In the genomic region with DNA sequence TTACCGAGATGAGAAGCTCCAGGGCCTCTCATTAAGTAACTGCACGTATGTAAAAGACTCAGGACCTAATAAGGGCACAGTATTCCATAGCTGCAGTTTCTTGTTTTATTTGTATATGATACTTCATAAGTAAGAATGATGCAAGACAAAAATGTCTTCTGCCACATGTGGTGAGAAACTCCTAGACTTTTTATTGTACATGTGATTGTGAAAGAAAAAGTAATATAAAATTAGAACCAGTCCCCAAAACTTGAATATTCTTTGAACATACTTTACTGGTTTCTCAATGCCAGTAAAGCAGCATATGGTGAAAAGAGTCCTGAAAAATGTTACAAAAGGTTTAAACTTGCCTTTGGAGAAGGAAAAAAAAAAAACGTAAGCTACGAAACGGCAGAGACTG, we compare ENCODE assay signal across 22 cellular contexts.
"Had no signal": no experiment of that assay in that cellular context is flagged by ENCODE, and none has a peak within 500 bp of the region (broad histone marks: within the 10 kb centered on the region; RNA-seq: fewer than 3 reads in every experiment).

No MANE protein-coding gene starts in this region.

- H3K4me1 Mint-ChIP-seq: activated CD4-positive, alpha-beta T cell treated with anti-CD3 and anti-CD28 coated beads, Interleukin-2, amount 10 ng/mL, durations not matched to agents 24 days and 14 days; activated CD8-positive, alpha-beta memory T cell treated with anti-CD3 and anti-CD28 coated beads, Interleukin-2, amount 10 ng/mL, durations not matched to agents 7 days and 5 days; activated naive CD8-positive, alpha-beta T cell treated with anti-CD3 and anti-CD28 coated beads, Interleukin-2, amount 50 U/mL, for 24 hours; central memory CD8-positive, alpha-beta T cell; stimulated activated memory B cell treated with anti-CD40 and anti-IgM and Interleukin-4, amounts not matched to agents 10 μg/mL and 1 μg/mL and 100 μg/mL, for 72 hours had no signal

- H3K27me3 Mint-ChIP-seq: activated naive CD8-positive, alpha-beta T cell treated with anti-CD3 and anti-CD28 coated beads, Interleukin-2, amount 50 U/mL, for 24 hours; central memory CD8-positive, alpha-beta T cell; natural killer cell treated with Interleukin-12 subunit alpha and Interleukin-12 subunit beta and Interleukin-15 and Interleukin-18, amount 100 ng/mL, for 72 hours; stimulated activated memory B cell treated with anti-CD40 and anti-IgM and Interleukin-4, amounts not matched to agents 10 μg/mL and 1 μg/mL and 100 μg/mL, for 72 hours had no signal

- ATAC-seq: activated CD4-positive, CD25-positive, alpha-beta regulatory T cell treated with anti-CD3 and anti-CD28 coated beads, Interleukin-2, amount 50 U/mL, for 24 hours; activated CD8-positive, alpha-beta memory T cell treated with anti-CD3 and anti-CD28 coated beads, Interleukin-2, amount 10 ng/mL, durations not matched to agents 7 days and 5 days; activated CD8-positive, alpha-beta T cell treated with anti-CD3 and anti-CD28 coated beads for 36 hours; activated naive CD8-positive, alpha-beta T cell treated with anti-CD3 and anti-CD28 coated beads, Interleukin-2, amount 50 U/mL, for 24 hours; natural killer cell treated with Interleukin-12 subunit alpha and Interleukin-12 subunit beta and Interleukin-15 and Interleukin-18, amount 100 ng/mL, for 72 hours; pancreas; right lobe of liver; stimulated activated memory B cell treated with anti-CD40 and anti-IgM and Interleukin-4, amounts not matched to agents 10 μg/mL and 1 μg/mL and 100 μg/mL, for 72 hours had no signal

- H3K36me3 Mint-ChIP-seq: activated CD8-positive, alpha-beta memory T cell treated with anti-CD3 and anti-CD28 coated beads, Interleukin-2, amount 10 ng/mL, durations not matched to agents 7 days and 5 days; natural killer cell treated with Interleukin-12 subunit alpha and Interleukin-12 subunit beta and Interleukin-15 and Interleukin-18, amount 100 ng/mL, for 72 hours had no signal

- DNase-seq: activated CD4-positive, alpha-beta T cell treated with anti-CD3 and anti-CD28 coated beads, Interleukin-2, amount 10 ng/mL, durations not matched to agents 24 days and 14 days; activated CD8-positive, alpha-beta memory T cell treated with anti-CD3 and anti-CD28 coated beads, Interleukin-2, amount 10 ng/mL, durations not matched to agents 7 days and 5 days; activated CD8-positive, alpha-beta T cell treated with anti-CD3 and anti-CD28 coated beads for 36 hours; activated gamma-delta T cell; activated naive CD4-positive, alpha-beta T cell treated with anti-CD3 and anti-CD28 coated beads, Interleukin-2, amount 50 U/mL, for 16 hours; activated naive CD8-positive, alpha-beta T cell treated with anti-CD3 and anti-CD28 coated beads, Interleukin-2, amount 50 U/mL, for 24 hours; activated T-cell treated with anti-CD3 and anti-CD28 coated beads for 4 hours; anterior cingulate cortex; brain microvascular endothelial cell; colonic mucosa; esophagus squamous epithelium; foreskin melanocyte; hippocampal formation; left ventricle myocardium inferior; pancreas; right lobe of liver; transverse colon had no signal

- H3K4me3 Mint-ChIP-seq: activated CD4-positive, alpha-beta T cell treated with anti-CD3 and anti-CD28 coated beads, Interleukin-2, amount 10 ng/mL, durations not matched to agents 24 days and 14 days; activated CD8-positive, alpha-beta memory T cell treated with anti-CD3 and anti-CD28 coated beads, Interleukin-2, amount 10 ng/mL, durations not matched to agents 7 days and 5 days; activated CD8-positive, alpha-beta T cell treated with anti-CD3 and anti-CD28 coated beads for 36 hours; activated naive CD8-positive, alpha-beta T cell treated with anti-CD3 and anti-CD28 coated beads, Interleukin-2, amount 50 U/mL, for 24 hours; central memory CD8-positive, alpha-beta T cell; mesothelial cell of epicardium; natural killer cell treated with Interleukin-12 subunit alpha and Interleukin-12 subunit beta and Interleukin-15 and Interleukin-18, amount 100 ng/mL, for 72 hours; stimulated activated memory B cell treated with anti-CD40 and anti-IgM and Interleukin-4, amounts not matched to agents 10 μg/mL and 1 μg/mL and 100 μg/mL, for 72 hours had no signal

- H3K27ac Mint-ChIP-seq: activated CD4-positive, alpha-beta T cell treated with anti-CD3 and anti-CD28 coated beads, Interleukin-2, amount 10 ng/mL, durations not matched to agents 24 days and 14 days; activated CD8-positive, alpha-beta memory T cell treated with anti-CD3 and anti-CD28 coated beads, Interleukin-2, amount 10 ng/mL, durations not matched to agents 7 days and 5 days; activated CD8-positive, alpha-beta T cell treated with anti-CD3 and anti-CD28 coated beads for 36 hours; activated naive CD8-positive, alpha-beta T cell treated with anti-CD3 and anti-CD28 coated beads, Interleukin-2, amount 50 U/mL, for 24 hours; mesothelial cell of epicardium; natural killer cell treated with Interleukin-12 subunit alpha and Interleukin-12 subunit beta and Interleukin-15 and Interleukin-18, amount 100 ng/mL, for 72 hours; stimulated activated memory B cell treated with anti-CD40 and anti-IgM and Interleukin-4, amounts not matched to agents 10 μg/mL and 1 μg/mL and 100 μg/mL, for 72 hours had no signal

- H3K9me3 Mint-ChIP-seq: activated CD4-positive, alpha-beta T cell treated with anti-CD3 and anti-CD28 coated beads, Interleukin-2, amount 10 ng/mL, durations not matched to agents 24 days and 14 days; activated CD8-positive, alpha-beta T cell treated with anti-CD3 and anti-CD28 coated beads for 36 hours; activated naive CD8-positive, alpha-beta T cell treated with anti-CD3 and anti-CD28 coated beads, Interleukin-2, amount 50 U/mL, for 24 hours; central memory CD8-positive, alpha-beta T cell; mesothelial cell of epicardium; natural killer cell treated with Interleukin-12 subunit alpha and Interleukin-12 subunit beta and Interleukin-15 and Interleukin-18, amount 100 ng/mL, for 72 hours; stimulated activated memory B cell treated with anti-CD40 and anti-IgM and Interleukin-4, amounts not matched to agents 10 μg/mL and 1 μg/mL and 100 μg/mL, for 72 hours had no signal
